In the genomic region with DNA sequence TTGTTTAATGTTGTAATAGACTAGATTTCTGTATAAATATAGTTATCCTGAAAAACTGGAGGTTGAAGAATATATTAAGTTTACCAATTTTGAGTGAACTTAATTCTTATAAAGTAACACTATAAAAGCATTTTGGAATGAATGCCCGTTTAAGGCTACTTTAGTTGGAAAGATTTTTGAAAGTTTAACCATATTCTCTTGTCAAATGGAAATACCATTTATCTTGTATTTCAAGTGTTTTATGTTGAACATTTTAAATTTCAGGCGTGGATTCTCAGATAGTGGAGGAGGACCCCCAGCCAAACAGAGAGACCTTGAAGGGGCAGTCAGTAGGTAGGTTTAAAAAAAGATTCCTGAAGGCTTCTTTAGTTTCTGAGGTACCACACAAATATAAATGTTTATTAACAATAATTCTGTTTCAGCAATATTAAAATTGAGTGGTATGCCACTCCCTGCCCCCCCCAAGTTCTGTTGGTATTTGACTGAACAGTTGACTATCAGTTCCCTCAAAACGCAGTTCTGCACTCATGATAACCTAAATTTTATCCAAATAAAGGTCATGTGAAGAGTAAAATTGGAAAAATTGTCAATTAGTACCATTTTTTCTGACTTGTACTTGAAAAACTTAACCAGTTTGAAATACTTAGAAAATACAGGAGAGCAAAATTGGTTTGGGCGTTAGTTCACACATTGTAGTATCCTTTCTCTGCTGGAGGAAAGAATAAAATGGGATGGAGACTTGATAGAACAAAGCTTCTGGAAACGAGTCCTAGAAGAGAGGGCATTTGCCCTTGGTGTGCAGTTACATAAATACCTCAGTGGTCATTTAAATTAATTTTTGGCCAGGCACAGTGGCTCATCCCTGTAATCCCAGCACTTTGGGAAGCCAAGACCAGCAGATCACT, we compare ENCODE assay signal across 8 cellular contexts. TPM values are rescaled to one million over a fixed set of nuclear protein-coding genes. Genes with fewer than 3 reads are reported as not detected.
DNase-seq lines count a peak whose midpoint lies in the region; ATAC-seq and TF ChIP-seq lines count a peak whose summit lies in the region.

No MANE protein-coding gene starts in this region.

- TF ChIP-seq CTCF in kidney epithelial cell (IDR thresholded peaks at IDR 0.05; ENCODE audit: insufficient read depth, low read length, poor library complexity, severe bottlenecking) (no peak), suprapubic skin (IDR thresholded peaks at IDR 0.05) (no peak), GM10248 (IDR thresholded peaks at IDR 0.05; ENCODE audit: control extremely low read depth, extremely low read depth, low read depth, missing control alignments) (no peak)

- CTCF ChIA-PET in GM10248 (lab: Yijun Ruan, JAX): no interaction called here

- H3K36me3 ChIP-seq in kidney epithelial cell (ENCODE audit: control insufficient read depth, insufficient read depth, low read length) (peaks cover 3% of the 10 kb centered on the region), suprapubic skin (peaks cover 50% of the 10 kb centered on the region)

- DNase-seq in activated CD8-positive, alpha-beta memory T cell treated with anti-CD3 and anti-CD28 coated beads, Interleukin-2, amount 50 U/mL, for 48 hours: peak; percentile 7
- no peak for DNase-seq in activated CD8-positive, alpha-beta memory T cell treated with anti-CD3 and anti-CD28 coated beads, Interleukin-2, amount 50 U/mL, for 4 hours
- no peak for DNase-seq in activated naive CD8-positive, alpha-beta T cell treated with anti-CD3 and anti-CD28 coated beads, Interleukin-2, amount 10 ng/mL, durations not matched to agents 7 days and 5 days
- no peak for DNase-seq in kidney epithelial cell (ENCODE audit: low read depth)
- no peak for DNase-seq in suprapubic skin (ENCODE audit: low spot score in 2 of 2)
- DNase-seq in globus pallidus (ENCODE audit: low spot score): no peak
- no peak for DNase-seq in GM10248 (ENCODE audit: extremely low spot score)
- no peak for DNase-seq in NCI-H2029 (lab: John Stamatoyannopoulos, UW)

- peaks cover 26% of the 10 kb centered on the region for H3K4me1 Mint-ChIP-seq in activated naive CD8-positive, alpha-beta T cell treated with anti-CD3 and anti-CD28 coated beads, Interleukin-2, amount 10 ng/mL, durations not matched to agents 7 days and 5 days

- 75% methylated on average over 5 of the region's 5 CpGs for WGBS in suprapubic skin

- H3K27me3 ChIP-seq in kidney epithelial cell (ENCODE audit: control insufficient read depth, insufficient read depth, low read length) (no peaks in the 10 kb centered on the region), suprapubic skin (no peaks in the 10 kb centered on the region)

- TF ChIP-seq EP300 in suprapubic skin (IDR thresholded peaks at IDR 0.05): no peak

- TF ChIP-seq POLR2A in suprapubic skin (IDR thresholded peaks at IDR 0.05): no peak

- H3K4me3 ChIP-seq in kidney epithelial cell (ENCODE audit: low read depth, low read length) (peak overlapping the region; percentile 99), suprapubic skin (peak overlapping the region; percentile 94)

- peaks cover 16% of the 10 kb centered on the region for H3K4me1 ChIP-seq in suprapubic skin

- no peak for ATAC-seq in activated naive CD8-positive, alpha-beta T cell treated with anti-CD3 and anti-CD28 coated beads, Interleukin-2, amount 10 ng/mL, durations not matched to agents 7 days and 5 days (ENCODE audit: low read depth)

- POLR2A ChIA-PET in activated naive CD8-positive, alpha-beta T cell treated with anti-CD3 and anti-CD28 coated beads, Interleukin-2, amount 10 ng/mL, durations not matched to agents 7 days and 5 days (lab: Charles Lee): interaction anchor here (1.7 kb wide), 4 partner anchors 8 to 255 kb away, joined by 6 to 16 read pairs (median 9); partner anchors contain the start of genes FBXO33 and SEC23A
- POLR2A ChIA-PET in GM10248 (lab: Yijun Ruan, JAX): interaction anchor here (0.6 kb wide), 1 partner anchor 13 kb away, joined by 4 read pairs; no protein-coding TSS in a partner anchor

- peaks cover 30% of the 10 kb centered on the region for H3K36me3 Mint-ChIP-seq in activated naive CD8-positive, alpha-beta T cell treated with anti-CD3 and anti-CD28 coated beads, Interleukin-2, amount 10 ng/mL, durations not matched to agents 7 days and 5 days

- H3K9me3 Mint-ChIP-seq in activated naive CD8-positive, alpha-beta T cell treated with anti-CD3 and anti-CD28 coated beads, Interleukin-2, amount 10 ng/mL, durations not matched to agents 7 days and 5 days: no peaks in the 10 kb centered on the region

- H3K4me3 Mint-ChIP-seq in activated naive CD8-positive, alpha-beta T cell treated with anti-CD3 and anti-CD28 coated beads, Interleukin-2, amount 10 ng/mL, durations not matched to agents 7 days and 5 days: peak overlapping the region; percentile 91

- no peaks in the 10 kb centered on the region for H3K9me3 ChIP-seq in suprapubic skin

- no peaks in the 10 kb centered on the region for H3K27me3 Mint-ChIP-seq in activated naive CD8-positive, alpha-beta T cell treated with anti-CD3 and anti-CD28 coated beads, Interleukin-2, amount 10 ng/mL, durations not matched to agents 7 days and 5 days

- peak overlapping the region; percentile 96 for H3K27ac Mint-ChIP-seq in activated naive CD8-positive, alpha-beta T cell treated with anti-CD3 and anti-CD28 coated beads, Interleukin-2, amount 10 ng/mL, durations not matched to agents 7 days and 5 days

- no peak overlapping the region for H3K27ac ChIP-seq in suprapubic skin

RNA-seq across cellular contexts. Expression of gene PNN, which starts 1.5 kb away (rescaled TPM):
- 100 to 1,000 TPM; 105 TPM for total RNA-seq in activated naive CD8-positive, alpha-beta T cell treated with anti-CD3 and anti-CD28 coated beads, Interleukin-2, amount 10 ng/mL, durations not matched to agents 7 days and 5 days
- total RNA-seq in kidney epithelial cell (22.6 and 33.5 TPM in 2 replicates), suprapubic skin (10 to 100 TPM; 24.8 to 63.3 (median 26.4) TPM)

RNA-seq across cellular contexts. Expression of gene TRAPPC6B, which starts 6.4 kb away (rescaled TPM):
- total RNA-seq in activated naive CD8-positive, alpha-beta T cell treated with anti-CD3 and anti-CD28 coated beads, Interleukin-2, amount 10 ng/mL, durations not matched to agents 7 days and 5 days: 10 to 100 TPM; 30.9 to 34.3 TPM
- total RNA-seq in kidney epithelial cell: 27.9 and 29.5 TPM in 2 replicates
- 10 to 100 TPM; 16.9 to 18.9 (median 17.5) TPM for total RNA-seq in suprapubic skin

RNA-seq across cellular contexts. Expression of gene MIA2, which starts 57.2 kb away (rescaled TPM):
- total RNA-seq in activated naive CD8-positive, alpha-beta T cell treated with anti-CD3 and anti-CD28 coated beads, Interleukin-2, amount 10 ng/mL, durations not matched to agents 7 days and 5 days: 10 to 100 TPM; 23.2 to 24.4 TPM
- total RNA-seq in kidney epithelial cell (38.6 and 41.2 TPM in 2 replicates), suprapubic skin (10 to 100 TPM; 15.3 to 19.4 (median 18.0) TPM)
